1 cellular context compared by ENCODE assay signal in genomic region chr1:151852733-151853132, GRCh38.
TF ChIP-seq lines count a peak whose summit lies in the region.

No MANE protein-coding gene starts in this region.

TF ChIP-seq in HepG2, 621 proteins besides CTCF, POLR2A, EP300 and RAD21:
- TF ChIP-seq ZNF263 (CRISPR knock-in tag; IDR thresholded peaks at IDR 0.05) (no peak), DMTF1 (CRISPR knock-in tag; IDR thresholded peaks at IDR 0.05) (no peak), RFX3 (CRISPR knock-in tag; IDR thresholded peaks at IDR 0.05) (no peak), CREB1 (IDR thresholded peaks at IDR 0.05) (peak; percentile 30; the same call in 1 of the 2 replicates), CREB1 (CRISPR knock-in tag; IDR thresholded peaks at IDR 0.05) (no peak), JUNB (CRISPR knock-in tag; IDR thresholded peaks at IDR 0.05; ENCODE audit: borderline replicate concordance) (no peak)
